21 cellular contexts compared by ENCODE assay signal in genomic region chr3:158495503-158495902, GRCh38.
"Had no signal": no experiment of that assay in that cellular context is flagged by ENCODE, and none has a peak within 500 bp of the region (broad histone marks: within the 10 kb centered on the region; RNA-seq: fewer than 3 reads in every experiment).

No MANE protein-coding gene starts in this region.

- DNase-seq: colonic mucosa; cortex of kidney; effector CD8-positive, alpha-beta T cell; effector memory CD8-positive, alpha-beta T cell; endodermal cell; foreskin keratinocyte; heart left ventricle; hypothalamus; immature natural killer cell; islet precursor cell; kidney; kidney glomerular epithelial cell; left colon; left lung; left ventricle myocardium superior; lower lobe of right lung; mesenchymal stem cell; mucosa of descending colon; naive B cell had no signal

- FAIRE-seq: endometrium, frontal cortex, kidney had no signal
